Comparison of ENCODE assay signal across 1 cellular context in genomic region chr19:6372594-6373095, GRCh38.
A peak's percentile ranks its signal among the peaks of the same experiment; 100 is the strongest.
TF ChIP-seq lines count a peak whose summit lies in the region.

ALKBH7 (plus strand) TSS chr19:6372794; CDS start chr19:6372821, 27 bp downstream.

TF ChIP-seq in K562, 482 proteins besides CTCF, POLR2A, EP300 and RAD21 (continued from another document and continues in another):
- peak; percentile 23 to 99; a peak in 3 of 4 replicates for TF ChIP-seq MLLT1 (IDR thresholded peaks at IDR 0.05)
- TF ChIP-seq ZNF24 (IDR thresholded peaks at IDR 0.05), result no peak
- TF ChIP-seq NR0B1 (IDR thresholded peaks at IDR 0.05; ENCODE audit: partially characterized antibody), result no peak
- no peak for TF ChIP-seq CREM (IDR thresholded peaks at IDR 0.05; ENCODE audit: low read depth)
- TF ChIP-seq ZNF57 (CRISPR knock-in tag; IDR thresholded peaks at IDR 0.05), result no peak
- TF ChIP-seq PTBP1 (IDR thresholded peaks at IDR 0.05; ENCODE audit: low read depth, low read length), result no peak
- TF ChIP-seq, protein P1, sequence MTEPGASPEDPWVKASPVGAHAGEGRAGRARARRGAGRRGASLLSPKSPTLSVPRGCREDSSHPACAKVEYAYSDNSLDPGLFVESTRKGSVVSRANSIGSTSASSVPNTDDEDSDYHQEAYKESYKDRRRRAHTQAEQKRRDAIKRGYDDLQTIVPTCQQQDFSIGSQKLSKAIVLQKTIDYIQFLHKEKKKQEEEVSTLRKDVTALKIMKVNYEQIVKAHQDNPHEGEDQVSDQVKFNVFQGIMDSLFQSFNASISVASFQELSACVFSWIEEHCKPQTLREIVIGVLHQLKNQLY (CRISPR knock-in tag; conservative IDR thresholded peaks at IDR 0.05), result no peak; a peak in 1 of 4 replicates
- TF ChIP-seq ZMIZ1 (IDR thresholded peaks at IDR 0.05; ENCODE audit: low read depth in 2 of 2, low read length in 2 of 2), result no peak
- no peak for TF ChIP-seq MAFF (IDR thresholded peaks at IDR 0.05; ENCODE audit: low read length)
- TF ChIP-seq BRF2 (IDR thresholded peaks at IDR 0.05; ENCODE audit: borderline replicate concordance, insufficient read depth, insufficient read length), result no peak
- TF ChIP-seq ZBTB43 (CRISPR knock-in tag; IDR thresholded peaks at IDR 0.05), result no peak
- TF ChIP-seq THRAP3 (IDR thresholded peaks at IDR 0.05; ENCODE audit: borderline replicate concordance), result no peak
- no peak for TF ChIP-seq TAL1 (IDR thresholded peaks at IDR 0.05)
- TF ChIP-seq SIN3B (IDR thresholded peaks at IDR 0.05; ENCODE audit: low read depth), result no peak
- no peak for TF ChIP-seq ZNF347 (CRISPR knock-in tag; IDR thresholded peaks at IDR 0.05; ENCODE audit: low read depth)
- no peak for TF ChIP-seq IRF9 (tag; IDR thresholded peaks at IDR 0.05)
- TF ChIP-seq TSC22D4 (tag; IDR thresholded peaks at IDR 0.05), result no peak
- TF ChIP-seq, protein P2, sequence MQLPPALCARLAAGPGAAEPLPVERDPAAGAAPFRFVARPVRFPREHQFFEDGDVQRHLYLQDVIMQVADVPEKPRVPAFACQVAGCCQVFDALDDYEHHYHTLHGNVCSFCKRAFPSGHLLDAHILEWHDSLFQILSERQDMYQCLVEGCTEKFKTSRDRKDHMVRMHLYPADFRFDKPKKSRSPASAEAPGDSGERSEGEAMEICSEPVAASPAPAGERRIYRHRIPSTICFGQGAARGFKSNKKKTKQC (CRISPR knock-in tag; IDR thresholded peaks at IDR 0.05), result no peak
- peak in 1 of 2 experiments; percentile 54; a peak in 1 of 4 replicates for TF ChIP-seq TEAD1 (CRISPR knock-in tag; IDR thresholded peaks at IDR 0.05)
- no peak for TF ChIP-seq NELFE (IDR thresholded peaks at IDR 0.05; ENCODE audit: insufficient read depth, insufficient read length)
- TF ChIP-seq IFI16 (CRISPR knock-in tag; IDR thresholded peaks at IDR 0.05), result no peak
- TF ChIP-seq MNT (conservative IDR thresholded peaks at IDR 0.05), result 0 out of 4 replicates have a peak, but pooled peaks of 1 of the 2 experiments have one; percentile 7
- TF ChIP-seq RFX7 (CRISPR knock-in tag; IDR thresholded peaks at IDR 0.05), result no peak
- TF ChIP-seq RBM15 (IDR thresholded peaks at IDR 0.05; ENCODE audit: insufficient read depth, low read length), result no peak
- TF ChIP-seq ZNF143 (CRISPR knock-in tag; IDR thresholded peaks at IDR 0.05), result no peak
- no peak for TF ChIP-seq NR2C1 (IDR thresholded peaks at IDR 0.05)
- TF ChIP-seq NR2C1 (tag; IDR thresholded peaks at IDR 0.05), result no peak
- TF ChIP-seq ZNF282 (CRISPR knock-in tag; IDR thresholded peaks at IDR 0.05), result no peak
- TF ChIP-seq MEIS2 (IDR thresholded peaks at IDR 0.05; ENCODE audit: partially characterized antibody), result no peak
- peak; percentile 97 for TF ChIP-seq ZFX (CRISPR knock-in tag; IDR thresholded peaks at IDR 0.05)
- TF ChIP-seq ZNF764 (CRISPR knock-in tag; IDR thresholded peaks at IDR 0.05; ENCODE audit: low read depth), result no peak
- TF ChIP-seq, protein P3, sequence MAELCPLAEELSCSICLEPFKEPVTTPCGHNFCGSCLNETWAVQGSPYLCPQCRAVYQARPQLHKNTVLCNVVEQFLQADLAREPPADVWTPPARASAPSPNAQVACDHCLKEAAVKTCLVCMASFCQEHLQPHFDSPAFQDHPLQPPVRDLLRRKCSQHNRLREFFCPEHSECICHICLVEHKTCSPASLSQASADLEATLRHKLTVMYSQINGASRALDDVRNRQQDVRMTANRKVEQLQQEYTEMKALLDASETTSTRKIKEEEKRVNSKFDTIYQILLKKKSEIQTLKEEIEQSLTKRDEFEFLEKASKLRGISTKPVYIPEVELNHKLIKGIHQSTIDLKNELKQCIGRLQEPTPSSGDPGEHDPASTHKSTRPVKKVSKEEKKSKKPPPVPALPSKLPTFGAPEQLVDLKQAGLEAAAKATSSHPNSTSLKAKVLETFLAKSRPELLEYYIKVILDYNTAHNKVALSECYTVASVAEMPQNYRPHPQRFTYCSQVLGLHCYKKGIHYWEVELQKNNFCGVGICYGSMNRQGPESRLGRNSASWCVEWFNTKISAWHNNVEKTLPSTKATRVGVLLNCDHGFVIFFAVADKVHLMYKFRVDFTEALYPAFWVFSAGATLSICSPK (IDR thresholded peaks at IDR 0.05; ENCODE audit: borderline replicate concordance), result no peak
- TF ChIP-seq NFYB (IDR thresholded peaks at IDR 0.05; ENCODE audit: extremely low read depth, insufficient read length), result peak; percentile 100
- TF ChIP-seq CC2D1A (IDR thresholded peaks at IDR 0.05), result no peak
- no peak for TF ChIP-seq HNRNPL (IDR thresholded peaks at IDR 0.05; ENCODE audit: low read depth, low read length)
- TF ChIP-seq SMC3 (conservative IDR thresholded peaks at IDR 0.05; ENCODE audit: insufficient read depth, low read depth, low read length), result no peak
- no peak for TF ChIP-seq ZNF431 (CRISPR knock-in tag; IDR thresholded peaks at IDR 0.05)
- no peak for TF ChIP-seq BCOR (IDR thresholded peaks at IDR 0.05)
- TF ChIP-seq, protein P4, sequence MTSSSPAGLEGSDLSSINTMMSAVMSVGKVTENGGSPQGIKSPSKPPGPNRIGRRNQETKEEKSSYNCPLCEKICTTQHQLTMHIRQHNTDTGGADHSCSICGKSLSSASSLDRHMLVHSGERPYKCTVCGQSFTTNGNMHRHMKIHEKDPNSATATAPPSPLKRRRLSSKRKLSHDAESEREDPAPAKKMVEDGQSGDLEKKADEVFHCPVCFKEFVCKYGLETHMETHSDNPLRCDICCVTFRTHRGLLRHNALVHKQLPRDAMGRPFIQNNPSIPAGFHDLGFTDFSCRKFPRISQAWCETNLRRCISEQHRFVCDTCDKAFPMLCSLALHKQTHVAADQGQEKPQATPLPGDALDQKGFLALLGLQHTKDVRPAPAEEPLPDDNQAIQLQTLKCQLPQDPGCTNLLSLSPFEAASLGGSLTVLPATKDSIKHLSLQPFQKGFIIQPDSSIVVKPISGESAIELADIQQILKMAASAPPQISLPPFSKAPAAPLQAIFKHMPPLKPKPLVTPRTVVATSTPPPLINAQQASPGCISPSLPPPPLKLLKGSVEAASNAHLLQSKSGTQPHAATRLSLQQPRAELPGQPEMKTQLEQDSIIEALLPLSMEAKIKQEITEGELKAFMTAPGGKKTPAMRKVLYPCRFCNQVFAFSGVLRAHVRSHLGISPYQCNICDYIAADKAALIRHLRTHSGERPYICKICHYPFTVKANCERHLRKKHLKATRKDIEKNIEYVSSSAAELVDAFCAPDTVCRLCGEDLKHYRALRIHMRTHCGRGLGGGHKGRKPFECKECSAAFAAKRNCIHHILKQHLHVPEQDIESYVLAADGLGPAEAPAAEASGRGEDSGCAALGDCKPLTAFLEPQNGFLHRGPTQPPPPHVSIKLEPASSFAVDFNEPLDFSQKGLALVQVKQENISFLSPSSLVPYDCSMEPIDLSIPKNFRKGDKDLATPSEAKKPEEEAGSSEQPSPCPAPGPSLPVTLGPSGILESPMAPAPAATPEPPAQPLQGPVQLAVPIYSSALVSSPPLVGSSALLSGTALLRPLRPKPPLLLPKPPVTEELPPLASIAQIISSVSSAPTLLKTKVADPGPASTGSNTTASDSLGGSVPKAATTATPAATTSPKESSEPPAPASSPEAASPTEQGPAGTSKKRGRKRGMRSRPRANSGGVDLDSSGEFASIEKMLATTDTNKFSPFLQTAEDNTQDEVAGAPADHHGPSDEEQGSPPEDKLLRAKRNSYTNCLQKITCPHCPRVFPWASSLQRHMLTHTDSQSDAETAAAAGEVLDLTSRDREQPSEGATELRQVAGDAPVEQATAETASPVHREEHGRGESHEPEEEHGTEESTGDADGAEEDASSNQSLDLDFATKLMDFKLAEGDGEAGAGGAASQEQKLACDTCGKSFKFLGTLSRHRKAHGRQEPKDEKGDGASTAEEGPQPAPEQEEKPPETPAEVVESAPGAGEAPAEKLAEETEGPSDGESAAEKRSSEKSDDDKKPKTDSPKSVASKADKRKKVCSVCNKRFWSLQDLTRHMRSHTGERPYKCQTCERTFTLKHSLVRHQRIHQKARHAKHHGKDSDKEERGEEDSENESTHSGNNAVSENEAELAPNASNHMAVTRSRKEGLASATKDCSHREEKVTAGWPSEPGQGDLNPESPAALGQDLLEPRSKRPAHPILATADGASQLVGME (CRISPR knock-in tag; IDR thresholded peaks at IDR 0.05), result no peak
- no peak for TF ChIP-seq DIDO1 (tag; IDR thresholded peaks at IDR 0.05; ENCODE audit: low read depth)
- TF ChIP-seq XRCC4 (IDR thresholded peaks at IDR 0.05; ENCODE audit: extremely low read depth, insufficient read depth, insufficient read length), result no peak
- no peak for TF ChIP-seq BRD9 (IDR thresholded peaks at IDR 0.05; ENCODE audit: low read depth, partially characterized antibody)
- no peak for TF ChIP-seq HNRNPUL1 (IDR thresholded peaks at IDR 0.05; ENCODE audit: low read length)
- TF ChIP-seq SMAD2 (IDR thresholded peaks at IDR 0.05; ENCODE audit: low read depth, low read length), result no peak
